Comparison of ENCODE assay signal across 25 cellular contexts in genomic region chr15:37040072-37040742, GRCh38.
A peak's percentile ranks its signal among the peaks of the same experiment; 100 is the strongest.
DNase-seq lines count a peak whose midpoint lies in the region; ATAC-seq, FAIRE-seq and TF ChIP-seq lines count a peak whose summit lies in the region.
"Had no signal": no experiment of that assay in that cellular context is flagged by ENCODE, and none has a peak within 500 bp of the region (broad histone marks: within the 10 kb centered on the region; RNA-seq: fewer than 3 reads in every experiment).

No MANE protein-coding gene starts in this region.

- no peaks in the 10 kb centered on the region for H3K9me3 ChIP-seq in HepG2 (ENCODE audit: low read length)
- H3K9me3 ChIP-seq in neural cell (ENCODE audit: low read length), result no peaks in the 10 kb centered on the region
- H3K9me3 ChIP-seq: A549; BLaER1 treated with 17β-estradiol and CSF1 and Interleukin-3, amounts not matched to agents 10 nM and 100 nM; SJCRH30 had no signal

- CTCF ChIA-PET in HepG2 (lab: Yijun Ruan, JAX; ENCODE audit: low intra/inter-chr PET ratio, low total read pairs) (no interaction called here), HEK293T (lab: Yijun Ruan, JAX) (interaction anchor here (1.5 kb wide), 1 partner anchor 20 kb away, joined by 4 read pairs; no protein-coding TSS in a partner anchor)

- H4K20me1 ChIP-seq in HepG2 (ENCODE audit: insufficient read depth, low read length) (no peaks in the 10 kb centered on the region), neural cell (ENCODE audit: insufficient read depth) (peaks cover 92% of the 10 kb centered on the region)
- H4K20me1 ChIP-seq: BLaER1 treated with 17β-estradiol and CSF1 and Interleukin-3, amounts not matched to agents 10 nM and 100 nM had no signal

- no peak overlapping the region for H2AFZ ChIP-seq in HepG2 (ENCODE audit: low read length)
- H2AFZ ChIP-seq in neural cell (ENCODE audit: low read depth, low read length), result no peak overlapping the region
- H2AFZ ChIP-seq: PC-9 had no signal

- H3K9ac ChIP-seq in HepG2 (ENCODE audit: insufficient read depth, low read depth, low read length), result no peak overlapping the region; the same call in 1 of the 2 replicates
- no peak overlapping the region for H3K9ac ChIP-seq in neural cell (ENCODE audit: low read length)
- H3K9ac ChIP-seq: BLaER1 treated with 17β-estradiol and CSF1 and Interleukin-3, amounts not matched to agents 10 nM and 100 nM had no signal

- TF ChIP-seq POLR2A in HepG2 (IDR thresholded peaks at IDR 0.05; ENCODE audit: insufficient read depth in 1 of 2, low read depth in 2 of 2, low read length in 2 of 2), result no peak

- POLR2A ChIA-PET in HepG2 (lab: Yijun Ruan, JAX), result no interaction called here
- POLR2A ChIA-PET in HEK293T (lab: Yijun Ruan, JAX), result no interaction called here

- in situ Hi-C loops in HepG2 (cut with HindIII; ENCODE audit: extremely low pct_ligation_motif_present, low pct_unique_long_range_greater_than_20kb), result loop anchor here (10.0 kb wide), 1 partner anchor 55 kb away; no protein-coding TSS in a partner anchor

- BruUV-seq in HepG2 (replicated peaks; lab: Mats Ljungman, UMichigan), result no TSS peak

- H3K27ac ChIP-seq in HepG2 (ENCODE audit: extremely low read length, insufficient read depth, low read length) (peak overlapping the region; percentile 68), neural cell (ENCODE audit: low read length) (no peak overlapping the region)
- H3K27ac ChIP-seq: A549; BLaER1 treated with 17β-estradiol and CSF1 and Interleukin-3, amounts not matched to agents 10 nM and 100 nM; PC-9; SJCRH30 had no signal

- TF ChIP-seq EP300 in HepG2 (IDR thresholded peaks at IDR 0.05; ENCODE audit: low read depth in 2 of 2, low read length in 2 of 2), result peak in 1 of 2 experiments; percentile 58; a peak in 2 of 4 replicates
- TF ChIP-seq EP300 in HepG2 (CRISPR knock-in tag; IDR thresholded peaks at IDR 0.05; ENCODE audit: borderline replicate concordance), result peak; percentile 22; the same call in 1 of the 2 replicates
- TF ChIP-seq EP300 in neural cell (conservative IDR thresholded peaks at IDR 0.05; ENCODE audit: poor library complexity, severe bottlenecking), result no peak

- intact Hi-C loops in HepG2 (cut with micrococcal nuclease; ENCODE audit: unreplicated experiment), result loop anchor here (2.0 to 10.0 kb wide), 3 partner anchors 61 to 105 kb away; partner anchors contain the start of gene MEIS2

- no peaks in the 10 kb centered on the region for H3K79me2 ChIP-seq in HepG2 (ENCODE audit: insufficient read depth, low read length)
- H3K79me2 ChIP-seq in neural cell (replicated peaks; ENCODE audit: insufficient read depth, low read length), result peaks cover 97% of the 10 kb centered on the region

- no peaks in the 10 kb centered on the region for H3K9me2 ChIP-seq in neural cell (ENCODE audit: insufficient read depth, low read length)

- ATAC-seq in HepG2, result peak; percentile 85
- ATAC-seq in omental fat pad (ENCODE audit: low FRiP score), result no peak
- ATAC-seq: A549, Right ventricle myocardium inferior had no signal

- DNase-seq in NCI-H69 (lab: John Stamatoyannopoulos, UW) (peak; percentile 21), amniotic epithelial cell (ENCODE audit: low read depth) (peak; percentile 58), HepG2 (ENCODE audit: low spot score) (peak; percentile 91), omental fat pad (ENCODE audit: low spot score) (no peak), HEK293T (ENCODE audit: extremely low spot score) (no peak), frontal cortex (ENCODE audit: low spot score in 2 of 2) (no peak)
- DNase-seq: AML-193; CD4-positive, alpha-beta T cell; DMS53; GOT3; HCEC 1CT; NCI-H1092; NCI-H1417 treated with DMSO at 0.1 percent for 48 hours; NCI-H1694 treated with DMSO at 0.1 percent for 48 hours; NCI-H2081; NCI-H2227 treated with DMSO at 0.1 percent for 48 hours; NCI-H510A; NK-92 treated with Interleukin-12 subunit alpha and Interleukin-12 subunit beta, amount 100 ng/mL, for 24 hours; PC-9; SJCRH30 had no signal

- H3K4me2 ChIP-seq in HepG2 (ENCODE audit: low read depth, low read length), result peak overlapping the region; percentile 34; the same call in 1 of the 2 replicates
- H3K4me2 ChIP-seq in neural cell (ENCODE audit: low read length), result no peak overlapping the region
- H3K4me2 ChIP-seq: A549; BLaER1 treated with 17β-estradiol and CSF1 and Interleukin-3, amounts not matched to agents 10 nM and 100 nM; PC-9 had no signal

- H3K36me3 ChIP-seq in HepG2 (replicated peaks in 1 of 2; ENCODE audit: control insufficient read depth in 1 of 2, insufficient read depth in 2 of 2, low read length in 2 of 2) (peaks cover 0 to 8% of the 10 kb centered on the region in 2 experiments; a peak in 1 of 5 replicates), neural cell (ENCODE audit: insufficient read depth, low read length) (peaks cover 43% of the 10 kb centered on the region)
- H3K36me3 ChIP-seq: BLaER1 treated with 17β-estradiol and CSF1 and Interleukin-3, amounts not matched to agents 10 nM and 100 nM had no signal

- 24% methylated on average over 4 of the region's 4 CpGs for WGBS in HepG2 (ENCODE audit: low lambda C conversion rate)

- no peak for TF ChIP-seq CTCF in HepG2 (CRISPR knock-in tag; IDR thresholded peaks at IDR 0.05)
- TF ChIP-seq CTCF in neural cell (IDR thresholded peaks at IDR 0.05; ENCODE audit: poor library complexity, severe bottlenecking), result no peak
- TF ChIP-seq CTCF in omental fat pad (IDR thresholded peaks at IDR 0.05), result no peak

- peaks cover 45% of the 10 kb centered on the region for H3K4me1 ChIP-seq in HepG2 (ENCODE audit: insufficient read depth, low read length)
- H3K4me1 ChIP-seq: A549; BLaER1 treated with 17β-estradiol and CSF1 and Interleukin-3, amounts not matched to agents 10 nM and 100 nM had no signal

- H3F3A ChIP-seq in neural cell (ENCODE audit: insufficient read depth, low read length, poor library complexity, severe bottlenecking), result peaks cover 24% of the 10 kb centered on the region

- no peak for TF ChIP-seq RAD21 in HepG2 (CRISPR knock-in tag; IDR thresholded peaks at IDR 0.05)
- no peak for TF ChIP-seq RAD21 in neural cell (conservative IDR thresholded peaks at IDR 0.05)

- H3K27me3 ChIP-seq in HepG2 (ENCODE audit: control insufficient read depth in 1 of 2, insufficient read depth in 2 of 2, low read length in 2 of 2) (no peaks in the 10 kb centered on the region), neural cell (ENCODE audit: insufficient read depth, low read depth, low read length) (no peaks in the 10 kb centered on the region)
- H3K27me3 ChIP-seq: BLaER1 treated with 17β-estradiol and CSF1 and Interleukin-3, amounts not matched to agents 10 nM and 100 nM; SJCRH30 had no signal

- H3K4me3 ChIP-seq in HepG2 (replicated peaks in 1 of 3; ENCODE audit: insufficient read depth in 1 of 3, low read depth in 2 of 3, low read length in 3 of 3), result no peak overlapping the region
- no peak overlapping the region for H3K4me3 ChIP-seq in neural cell (ENCODE audit: low read length)
- H3K4me3 ChIP-seq: A549; BLaER1 treated with 17β-estradiol and CSF1 and Interleukin-3, amounts not matched to agents 10 nM and 100 nM; PC-9; SJCRH30 had no signal

- FAIRE-seq in HepG2 (lab: Jason Lieb, UNC) (peak; percentile 66), frontal cortex (lab: Jason Lieb, UNC) (no peak)
- FAIRE-seq: A549, D721Med had no signal

TF ChIP-seq in HepG2, 621 proteins besides CTCF, POLR2A, EP300 and RAD21 (continues in another document):
- peak; percentile 38; the same call in 1 of the 2 replicates for TF ChIP-seq HDAC2 (CRISPR knock-in tag; IDR thresholded peaks at IDR 0.05)

TF ChIP-seq in neural cell, 6 proteins besides CTCF, POLR2A, EP300 and RAD21 (continues in another document):
- TF ChIP-seq POLR2AphosphoS5 (IDR thresholded peaks at IDR 0.05), result peak; percentile 36

TF ChIP-seq in HEK293T, 16 proteins besides CTCF, POLR2A, EP300 and RAD21:
- TF ChIP-seq SP1 (IDR thresholded peaks at IDR 0.05), result no peak
- TF ChIP-seq TARDBP (IDR thresholded peaks at IDR 0.05), result no peak
- TF ChIP-seq ZNF384 (IDR thresholded peaks at IDR 0.05), result no peak
- no peak for TF ChIP-seq FOXA1 (IDR thresholded peaks at IDR 0.05)
- no peak for TF ChIP-seq NFRKB (IDR thresholded peaks at IDR 0.05)
- TF ChIP-seq L3MBTL2 (conservative IDR thresholded peaks at IDR 0.05), result no peak
- TF ChIP-seq PKNOX1 (IDR thresholded peaks at IDR 0.05), result no peak
- TF ChIP-seq LEF1 (IDR thresholded peaks at IDR 0.05; ENCODE audit: borderline replicate concordance), result no peak
- TF ChIP-seq CTBP1 (IDR thresholded peaks at IDR 0.05; ENCODE audit: borderline replicate concordance), result no peak
- TF ChIP-seq HDGF (IDR thresholded peaks at IDR 0.05; ENCODE audit: borderline replicate concordance), result no peak
- TF ChIP-seq FOXM1 (IDR thresholded peaks at IDR 0.05; ENCODE audit: borderline replicate concordance), result no peak
- no peak for TF ChIP-seq ELF4 (IDR thresholded peaks at IDR 0.05)
- no peak for TF ChIP-seq FOXK2 (IDR thresholded peaks at IDR 0.05)
- no peak for TF ChIP-seq BHLHE40 (IDR thresholded peaks at IDR 0.05; ENCODE audit: borderline replicate concordance)
- no peak for TF ChIP-seq SUZ12 (IDR thresholded peaks at IDR 0.05)
- no peak for TF ChIP-seq ARNT (IDR thresholded peaks at IDR 0.05)

Comparison
In these comparisons a context has a peak if more than half of its experiments do, and no peak if none do; other contexts are left out.
1. DNase-seq: peak in NCI-H69 (single experiment), amniotic epithelial cell (single experiment) and HepG2 (single experiment); none in omental fat pad (single experiment), HEK293T (single experiment) and frontal cortex (0 of 2).